ENCODE assay signal across 12 cellular contexts in the genomic region with DNA sequence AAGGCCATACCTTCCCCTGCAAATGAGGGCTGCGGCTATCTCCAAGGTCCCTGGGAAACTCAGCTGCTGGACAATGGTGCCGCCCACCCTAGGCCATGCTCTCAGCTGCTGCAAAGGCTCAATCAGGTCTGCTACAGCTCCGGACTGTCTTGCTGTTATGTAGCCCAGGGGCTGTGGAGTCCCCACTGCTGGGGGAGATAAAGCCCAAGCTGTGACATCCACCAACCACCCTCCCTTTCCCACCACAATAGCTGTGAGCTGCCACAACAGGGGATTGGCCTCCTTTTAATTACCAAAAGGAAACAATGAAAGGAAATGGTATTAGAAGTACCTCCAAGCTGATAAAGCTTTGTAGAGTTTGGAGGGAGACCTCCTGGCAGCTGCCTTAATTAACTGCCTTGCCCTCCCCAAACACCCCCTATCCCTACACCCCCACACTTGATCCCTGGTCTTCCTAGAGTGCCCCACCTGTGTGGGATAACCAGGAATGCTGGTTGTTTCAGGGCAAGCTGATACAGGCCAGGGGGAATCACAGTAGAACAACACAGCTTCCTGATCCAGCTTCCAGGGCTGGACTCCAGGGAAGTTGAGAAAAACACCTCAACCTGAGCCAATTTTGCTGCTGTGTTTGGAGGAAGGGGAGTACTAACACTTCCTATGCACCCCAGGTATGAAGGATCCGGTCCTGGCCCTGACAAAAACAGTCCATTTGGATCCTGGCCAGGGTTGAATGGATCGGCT. TPM values are rescaled to one million over a fixed set of nuclear protein-coding genes. Genes with fewer than 3 reads are reported as not detected.
DNase-seq lines count a peak whose midpoint lies in the region; ATAC-seq and TF ChIP-seq lines count a peak whose summit lies in the region.
"Had no signal": no experiment of that assay in that cellular context is flagged by ENCODE, and none has a peak within 500 bp of the region (broad histone marks: within the 10 kb centered on the region; RNA-seq: fewer than 3 reads in every experiment).

A gene (minus strand): TSS at position 260 of the 741 bp plus-strand sequence. CDS start 1,474 bp downstream, outside the sequence.

- peak; percentile 61 to 75 for ATAC-seq in gastrocnemius medialis
- no peak for ATAC-seq in CD8-positive, alpha-beta T cell
- ATAC-seq: PC-3 had no signal

- DNase-seq in GM20000 (ENCODE audit: low spot score), result peak; percentile 7
- DNase-seq in colonic mucosa, result no peak
- DNase-seq in gastrocnemius medialis, result no peak
- DNase-seq in anterior cingulate cortex (lab: John Stamatoyannopoulos, UW), result no peak
- DNase-seq in CD8-positive, alpha-beta T cell, result no peak
- DNase-seq in activated CD8-positive, alpha-beta memory T cell treated with anti-CD3 and anti-CD28 coated beads, Interleukin-2, amount 50 U/mL, for 48 hours, result no peak
- no peak for DNase-seq in osteocyte (ENCODE audit: extremely low spot score, unreplicated experiment)
- DNase-seq: activated B cell treated with CpG ODN at 0.5 μM for 24 hours, NCI-H1930, PC-3 had no signal

- H3K9ac ChIP-seq in colonic mucosa (ENCODE audit: low read depth in 2 of 2, low read length in 2 of 2), result no peak within 1 kb of the TSS

- H3K4me1 ChIP-seq in colonic mucosa (no peaks in the 10 kb centered on the region), gastrocnemius medialis (no peaks in the 10 kb centered on the region)
- no peaks in the 10 kb centered on the region for H3K4me1 ChIP-seq in CD8-positive, alpha-beta T cell (ENCODE audit: insufficient read depth, low read length)

- intact Hi-C loops in colonic mucosa (cut with DNase I), result no loop called here
- intact Hi-C loops in gastrocnemius medialis (cut with DNase I; ENCODE audit: low total_unique reads), result no loop called here
- intact Hi-C loops in CD8-positive, alpha-beta T cell (cut with DNase I, micrococcal nuclease), result no loop called here

- in situ Hi-C loops in gastrocnemius medialis (cut with MboI; ENCODE audit: low sequenced_read_pairs in 4 of 4), result no loop called here

- no peaks in the 10 kb centered on the region for H3K4me1 Mint-ChIP-seq in CD8-positive, alpha-beta T cell (ENCODE audit: low read depth)
- H3K4me1 Mint-ChIP-seq in osteocyte (ENCODE audit: unreplicated experiment), result peaks cover 6% of the 10 kb centered on the region
- H3K4me1 Mint-ChIP-seq: activated B cell treated with CpG ODN at 0.5 μM for 24 hours; activated naive CD4-positive, alpha-beta T cell treated with anti-CD3 and anti-CD28 coated beads, Interleukin-2, amount 50 U/mL, for 24 hours had no signal

- no peak within 1 kb of the TSS for H3K4me3 Mint-ChIP-seq in CD8-positive, alpha-beta T cell
- H3K4me3 Mint-ChIP-seq in osteocyte (ENCODE audit: unreplicated experiment), result no peak within 1 kb of the TSS
- H3K4me3 Mint-ChIP-seq: activated B cell treated with CpG ODN at 0.5 μM for 24 hours; activated naive CD4-positive, alpha-beta T cell treated with anti-CD3 and anti-CD28 coated beads, Interleukin-2, amount 50 U/mL, for 24 hours had no signal

- H3K9me3 Mint-ChIP-seq in CD8-positive, alpha-beta T cell, result no peaks in the 10 kb centered on the region
- H3K9me3 Mint-ChIP-seq in osteocyte (ENCODE audit: unreplicated experiment), result no peaks in the 10 kb centered on the region
- H3K9me3 Mint-ChIP-seq: activated B cell treated with CpG ODN at 0.5 μM for 24 hours; activated naive CD4-positive, alpha-beta T cell treated with anti-CD3 and anti-CD28 coated beads, Interleukin-2, amount 50 U/mL, for 24 hours had no signal

- no peaks in the 10 kb centered on the region for H3K27me3 ChIP-seq in colonic mucosa
- H3K27me3 ChIP-seq in layer of hippocampus (ENCODE audit: control insufficient read depth, insufficient read depth, low read length), result no peaks in the 10 kb centered on the region
- no peaks in the 10 kb centered on the region for H3K27me3 ChIP-seq in gastrocnemius medialis
- H3K27me3 ChIP-seq in CD8-positive, alpha-beta T cell (ENCODE audit: insufficient read depth, low read length), result no peaks in the 10 kb centered on the region

- H3K9me3 ChIP-seq in colonic mucosa, result no peaks in the 10 kb centered on the region
- H3K9me3 ChIP-seq in gastrocnemius medialis, result no peaks in the 10 kb centered on the region
- no peaks in the 10 kb centered on the region for H3K9me3 ChIP-seq in CD8-positive, alpha-beta T cell (ENCODE audit: low read length)

- no peaks in the 10 kb centered on the region for H3K36me3 ChIP-seq in colonic mucosa
- no peaks in the 10 kb centered on the region for H3K36me3 ChIP-seq in gastrocnemius medialis
- H3K36me3 ChIP-seq in CD8-positive, alpha-beta T cell (ENCODE audit: insufficient read depth, low read length), result no peaks in the 10 kb centered on the region

- TF ChIP-seq CTCF in GM20000 (IDR thresholded peaks at IDR 0.05; ENCODE audit: extremely low read depth, missing control alignments) (no peak), colonic mucosa (IDR thresholded peaks at IDR 0.05) (no peak), gastrocnemius medialis (IDR thresholded peaks at IDR 0.05 in 4 of 5, conservative IDR thresholded peaks at IDR 0.05 in 1 of 5) (no peak), osteocyte (IDR thresholded peaks at IDR 0.05) (no peak)
- TF ChIP-seq CTCF in CD8-positive, alpha-beta T cell (IDR thresholded peaks at IDR 0.05), result no peak

- H3K27ac ChIP-seq in colonic mucosa (no peak within 1 kb of the TSS), layer of hippocampus (ENCODE audit: low read depth, low read length) (peak within 1 kb of the TSS; percentile 3), gastrocnemius medialis (peak within 1 kb of the TSS; percentile 62 to 80 (median 74))
- H3K27ac ChIP-seq in CD8-positive, alpha-beta T cell (ENCODE audit: low read depth, low read length), result no peak within 1 kb of the TSS

- no peaks in the 10 kb centered on the region for H3K36me3 Mint-ChIP-seq in CD8-positive, alpha-beta T cell
- no peaks in the 10 kb centered on the region for H3K36me3 Mint-ChIP-seq in osteocyte (ENCODE audit: unreplicated experiment)
- H3K36me3 Mint-ChIP-seq: activated naive CD4-positive, alpha-beta T cell treated with anti-CD3 and anti-CD28 coated beads, Interleukin-2, amount 50 U/mL, for 24 hours had no signal

- CTCF ChIA-PET in CD8-positive, alpha-beta T cell (lab: Charles Lee), result interaction anchor here (0.8 to 1.2 kb wide), 2 partner anchors 11 to 14 kb away, joined by 3 read pairs; no protein-coding TSS in a partner anchor

- POLR2A ChIA-PET in CD8-positive, alpha-beta T cell (lab: Charles Lee), result no interaction called here

- no peak within 1 kb of the TSS for H3K4me3 ChIP-seq in colonic mucosa
- H3K4me3 ChIP-seq in gastrocnemius medialis, result peak within 1 kb of the TSS; percentile 27 to 53 (median 48)
- H3K4me3 ChIP-seq in CD8-positive, alpha-beta T cell (ENCODE audit: low read depth, low read length), result no peak within 1 kb of the TSS

- peak; percentile 11 to 27 for TF ChIP-seq POLR2A in gastrocnemius medialis (IDR thresholded peaks at IDR 0.05)

- H3K27me3 Mint-ChIP-seq in CD8-positive, alpha-beta T cell (ENCODE audit: low read depth), result no peaks in the 10 kb centered on the region
- H3K27me3 Mint-ChIP-seq in osteocyte (ENCODE audit: unreplicated experiment), result no peaks in the 10 kb centered on the region
- H3K27me3 Mint-ChIP-seq: activated naive CD4-positive, alpha-beta T cell treated with anti-CD3 and anti-CD28 coated beads, Interleukin-2, amount 50 U/mL, for 24 hours had no signal

- no peak within 1 kb of the TSS for H3K27ac Mint-ChIP-seq in CD8-positive, alpha-beta T cell
- no peak within 1 kb of the TSS for H3K27ac Mint-ChIP-seq in osteocyte (ENCODE audit: unreplicated experiment)
- H3K27ac Mint-ChIP-seq: activated B cell treated with CpG ODN at 0.5 μM for 24 hours; activated naive CD4-positive, alpha-beta T cell treated with anti-CD3 and anti-CD28 coated beads, Interleukin-2, amount 50 U/mL, for 24 hours had no signal

RNA-seq across cellular contexts. Expression of the gene that starts here (rescaled TPM):
- 10 to 100 TPM; 20.9 to 63.2 TPM for total RNA-seq in colonic mucosa
- 100 to 1,000 TPM in 2 of 4 donors, 10 to 100 TPM in 2; 78.8 to 118 (median 101) TPM for total RNA-seq in gastrocnemius medialis
- total RNA-seq in CD8-positive, alpha-beta T cell, result not detected
- 0.13 and 0.31 TPM in 2 replicates for total RNA-seq in osteocyte
- total RNA-seq: activated B cell treated with CpG ODN at 0.5 μM for 24 hours, PC-3 had no signal

Comparison
In these comparisons a context has a peak if more than half of its experiments do, and no peak if none do; other contexts are left out.
1. RNA of the gene that starts here (total RNA-seq): 78.8 to 118 TPM in gastrocnemius medialis and 20.9 to 63.2 TPM in colonic mucosa; not detected in CD8-positive, alpha-beta T cell and 0.13 to 0.31 TPM in osteocyte; every median in the first group is over 10 times any median in the second.
2. H3K27ac ChIP-seq: peak in layer of hippocampus (single experiment) and gastrocnemius medialis (4 of 4); none in colonic mucosa (single experiment) and CD8-positive, alpha-beta T cell (single experiment).
3. H3K4me3 ChIP-seq: peak in gastrocnemius medialis (4 of 4); none in colonic mucosa (single experiment) and CD8-positive, alpha-beta T cell (single experiment).